9 cellular contexts compared by ENCODE assay signal in genomic region chr6:4351857-4352669, GRCh38.
DNase-seq lines count a peak whose midpoint lies in the region; ATAC-seq and TF ChIP-seq lines count a peak whose summit lies in the region.
"Had no signal": no experiment of that assay in that cellular context is flagged by ENCODE, and none has a peak within 500 bp of the region (broad histone marks: within the 10 kb centered on the region; RNA-seq: fewer than 3 reads in every experiment).

No MANE protein-coding gene starts in this region.

- H3K9me3 ChIP-seq in A673 (ENCODE audit: low read depth, low read length, poor library complexity, severe bottlenecking) (no peaks in the 10 kb centered on the region), mucosa of descending colon (no peaks in the 10 kb centered on the region), Karpas-422 (ENCODE audit: low read length) (no peaks in the 10 kb centered on the region)

- H3K27ac ChIP-seq in A673 (ENCODE audit: low read depth, low read length, poor library complexity, severe bottlenecking) (no peak overlapping the region), epithelial cell of prostate (peak overlapping the region; percentile 63), Karpas-422 (ENCODE audit: low read length) (no peak overlapping the region)

- no peak overlapping the region for H3K4me2 ChIP-seq in Karpas-422 (ENCODE audit: low read depth, low read length, poor library complexity, severe bottlenecking)

- CTCF ChIA-PET in A673 (lab: Charles Lee), result no interaction called here

- H2AFZ ChIP-seq in Karpas-422 (ENCODE audit: low read length), result no peak overlapping the region

- no peaks in the 10 kb centered on the region for H4K20me1 ChIP-seq in Karpas-422 (ENCODE audit: insufficient read depth, low read depth, low read length)

- peak; percentile 54 for ATAC-seq in mucosa of descending colon
- no peak for ATAC-seq in stimulated activated naive CD8-positive, alpha-beta T cell treated with anti-CD3 and anti-CD28 coated beads, Interleukin-15, Interleukin-2, amounts not matched to agents 100 U/mL and 50 U/mL, for 24 hours

- TF ChIP-seq CTCF in A673 (conservative IDR thresholded peaks at IDR 0.05; ENCODE audit: low read depth, low read length) (no peak), mucosa of descending colon (IDR thresholded peaks at IDR 0.05) (no peak)

- intact Hi-C loops in A673 (cut with micrococcal nuclease; ENCODE audit: unreplicated experiment) (no loop called here), mucosa of descending colon (cut with DNase I, micrococcal nuclease) (no loop called here)

- H3K4me1 ChIP-seq in A673 (ENCODE audit: insufficient read depth, low read length, poor library complexity, severe bottlenecking) (peaks cover 9% of the 10 kb centered on the region), mucosa of descending colon (ENCODE audit: low read depth) (peaks cover 2% of the 10 kb centered on the region), Karpas-422 (ENCODE audit: low read length) (no peaks in the 10 kb centered on the region)

- DNase-seq in A673 (ENCODE audit: low spot score) (peak; percentile 79), NCI-H460 (ENCODE audit: extremely low read depth, low read depth) (peak; percentile 63), epithelial cell of prostate (ENCODE audit: low read depth, low spot score) (no peak), mucosa of descending colon (peak in 2 of 3 donors; percentile 46 to 66), SK-N-DZ (ENCODE audit: low spot score) (no peak), Karpas-422 (no peak), COR-L47 (lab: John Stamatoyannopoulos, UW) (no peak)
- no peak for DNase-seq in stimulated activated naive CD8-positive, alpha-beta T cell treated with anti-CD3 and anti-CD28 coated beads, Interleukin-15, Interleukin-2, amounts not matched to agents 100 U/mL and 50 U/mL, for 24 hours
- DNase-seq: NCI-H510A had no signal

- H3K9ac ChIP-seq in Karpas-422 (ENCODE audit: low read length), result no peak overlapping the region

- H3K79me2 ChIP-seq in Karpas-422 (ENCODE audit: low read length), result no peaks in the 10 kb centered on the region

- H3K27me3 ChIP-seq in A673 (replicated peaks; ENCODE audit: insufficient read depth, low read depth, low read length, poor library complexity) (no peaks in the 10 kb centered on the region), Karpas-422 (ENCODE audit: low read length) (no peaks in the 10 kb centered on the region)

- POLR2A ChIA-PET in A673 (lab: Charles Lee; ENCODE audit: low non-redundant PET), result interaction anchor here (0.6 kb wide), 1 partner anchor 489 kb away, joined by 8 read pairs; no protein-coding TSS in a partner anchor

- H3K4me3 ChIP-seq in A673 (ENCODE audit: low read depth, low read length, poor library complexity, severe bottlenecking) (no peak overlapping the region), mucosa of descending colon (no peak overlapping the region), Karpas-422 (ENCODE audit: low read length) (no peak overlapping the region)

- H3K36me3 ChIP-seq in A673 (ENCODE audit: insufficient read depth, low read length, poor library complexity, severe bottlenecking) (no peaks in the 10 kb centered on the region), mucosa of descending colon (ENCODE audit: low read depth) (no peaks in the 10 kb centered on the region), Karpas-422 (ENCODE audit: insufficient read depth, low read length) (no peaks in the 10 kb centered on the region)

- BruUV-seq in A673 (replicated peaks; lab: Mats Ljungman, UMichigan), result no TSS peak

- H3K9me2 ChIP-seq in Karpas-422 (replicated peaks; ENCODE audit: insufficient read depth, low read length), result no peaks in the 10 kb centered on the region

Comparison
In these comparisons a context has a peak if more than half of its experiments do, and no peak if none do; other contexts are left out.
1. DNase-seq: peak in A673 (single experiment), NCI-H460 (single experiment) and mucosa of descending colon (2 of 3); none in epithelial cell of prostate (single experiment), SK-N-DZ (single experiment), Karpas-422 (single experiment), stimulated activated naive CD8-positive, alpha-beta T cell treated with anti-CD3 and anti-CD28 coated beads, Interleukin-15, Interleukin-2, amounts not matched to agents 100 U/mL and 50 U/mL, for 24 hours (single experiment) and COR-L47 (single experiment).